10 cellular contexts compared by ENCODE assay signal in genomic region chr12:116538076-116538591, GRCh38. TPM values are rescaled to one million over a fixed set of nuclear protein-coding genes. Genes with fewer than 3 reads are reported as not detected.
A peak's percentile ranks its signal among the peaks of the same experiment; 100 is the strongest.
DNase-seq lines count a peak whose midpoint lies in the region; ATAC-seq, FAIRE-seq and TF ChIP-seq lines count a peak whose summit lies in the region.
"Had no signal": no experiment of that assay in that cellular context is flagged by ENCODE, and none has a peak within 500 bp of the region (broad histone marks: within the 10 kb centered on the region; RNA-seq: fewer than 3 reads in every experiment).

No MANE protein-coding gene starts in this region.

- H3K79me2 ChIP-seq in endothelial cell of umbilical vein (ENCODE audit: control insufficient read depth, insufficient read depth, low read length): no peaks in the 10 kb centered on the region
- no peaks in the 10 kb centered on the region for H3K79me2 ChIP-seq in osteoblast (ENCODE audit: insufficient read depth, low read length)

- no peaks in the 10 kb centered on the region for H3K9me1 ChIP-seq in endothelial cell of umbilical vein (replicated peaks; ENCODE audit: control insufficient read depth, extremely low read depth, insufficient read depth, low read length)

- FAIRE-seq in GM12891 (lab: Jason Lieb, UNC): peak; percentile 67
- peak; percentile 15 for FAIRE-seq in endothelial cell of umbilical vein (lab: Jason Lieb, UNC)
- FAIRE-seq in urothelium cell line (lab: Jason Lieb, UNC): no peak

- POLR2A ChIA-PET in endothelial cell of umbilical vein (lab: Charles Lee): no interaction called here

- DNase-seq in GM12891 (ENCODE audit: insufficient read length, low spot score): no peak
- no peak for DNase-seq in endothelial cell of umbilical vein (ENCODE audit: low read depth, low spot score)
- DNase-seq in urothelium cell line (ENCODE audit: low spot score): no peak
- no peak for DNase-seq in osteoblast (ENCODE audit: insufficient read length, low spot score, missing footprints)
- no peak for DNase-seq in coronary artery (ENCODE audit: low spot score)
- DNase-seq in GM19240 (ENCODE audit: insufficient read length, low spot score): no peak
- DNase-seq: activated T-cell treated with anti-CD3 and anti-CD28 coated beads, Interleukin-2, amount 50 U/mL, for 4 hours; DND-41 had no signal

- no peaks in the 10 kb centered on the region for H3K27me3 ChIP-seq in endothelial cell of umbilical vein (ENCODE audit: control insufficient read depth in 2 of 2, insufficient read depth in 2 of 2, low read length in 2 of 2)
- H3K27me3 ChIP-seq in osteoblast (ENCODE audit: insufficient read depth, low read length): no peaks in the 10 kb centered on the region

- dilution Hi-C loops in endothelial cell of umbilical vein (cut with MboI; ENCODE audit: extremely low pct_ligation_motif_present, low sequenced_read_pairs): no loop called here

- intact Hi-C loops in endothelial cell of umbilical vein (cut with micrococcal nuclease): no loop called here

- BruUV-seq in endothelial cell of umbilical vein (replicated peaks; lab: Mats Ljungman, UMichigan): no TSS peak

- H3K4me2 ChIP-seq in endothelial cell of umbilical vein (ENCODE audit: insufficient read depth, low read length): no peak overlapping the region
- no peak overlapping the region for H3K4me2 ChIP-seq in osteoblast (ENCODE audit: insufficient read depth, low read length)

- H3K4me3 ChIP-seq in endothelial cell of umbilical vein (replicated peaks in 1 of 3; ENCODE audit: insufficient read depth in 1 of 3, low read depth in 1 of 3, low read length in 3 of 3): no peak overlapping the region
- no peak overlapping the region for H3K4me3 ChIP-seq in osteoblast (ENCODE audit: insufficient read depth, low read length)
- no peak overlapping the region for H3K4me3 ChIP-seq in coronary artery

- H4K20me1 ChIP-seq in endothelial cell of umbilical vein (replicated peaks; ENCODE audit: control insufficient read depth, extremely low read depth, insufficient read depth, low read length): no peaks in the 10 kb centered on the region
- H4K20me1 ChIP-seq in osteoblast (ENCODE audit: insufficient read depth, low read length): no peaks in the 10 kb centered on the region

- no peak overlapping the region for H3K9ac ChIP-seq in endothelial cell of umbilical vein (replicated peaks; ENCODE audit: extremely low read depth, insufficient read depth, low read length)

- H3K4me1 ChIP-seq in endothelial cell of umbilical vein (ENCODE audit: control insufficient read depth, extremely low read depth, insufficient read depth, low read length) (peaks cover 10% of the 10 kb centered on the region), osteoblast (ENCODE audit: insufficient read depth, low read length) (peaks cover 7% of the 10 kb centered on the region)

- no peak for TF ChIP-seq POLR2A in GM12891 (IDR thresholded peaks at IDR 0.05; ENCODE audit: low read depth, low read length)
- TF ChIP-seq POLR2A in endothelial cell of umbilical vein (IDR thresholded peaks at IDR 0.05; ENCODE audit: low read depth, low read length): no peak

- H3K36me3 ChIP-seq in endothelial cell of umbilical vein (ENCODE audit: control insufficient read depth in 2 of 2, extremely low read depth in 1 of 2, insufficient read depth in 2 of 2, low read length in 2 of 2) (no peaks in the 10 kb centered on the region), osteoblast (ENCODE audit: insufficient read depth, low read length) (no peaks in the 10 kb centered on the region)

- ATAC-seq in GM21360 (IDR thresholded peaks at IDR 0.05; ENCODE audit: unreplicated experiment): peak; percentile 40
- ATAC-seq in HG03196 (IDR thresholded peaks at IDR 0.05; ENCODE audit: unreplicated experiment): peak; percentile 53

- H2AFZ ChIP-seq in endothelial cell of umbilical vein (ENCODE audit: low read depth, low read length) (no peak overlapping the region), osteoblast (ENCODE audit: low read length) (no peak overlapping the region)

- H3K27ac ChIP-seq in endothelial cell of umbilical vein (ENCODE audit: insufficient read depth, low read depth, low read length) (no peak overlapping the region), osteoblast (ENCODE audit: low read depth, low read length) (no peak overlapping the region), coronary artery (peak overlapping the region in 1 of 2 donors; percentile 51)

- TF ChIP-seq CTCF in endothelial cell of umbilical vein (IDR thresholded peaks at IDR 0.05; ENCODE audit: extremely low read depth in 1 of 2, insufficient read depth in 1 of 2, low read depth in 1 of 2, low read length in 2 of 2) (no peak), osteoblast (IDR thresholded peaks at IDR 0.05; ENCODE audit: extremely low read depth, low read depth, low read length) (no peak), coronary artery (IDR thresholded peaks at IDR 0.05) (no peak)

- H3K9me3 ChIP-seq in endothelial cell of umbilical vein (replicated peaks; ENCODE audit: control insufficient read depth, insufficient read depth, low read length): no peaks in the 10 kb centered on the region
- no peaks in the 10 kb centered on the region for H3K9me3 ChIP-seq in osteoblast (ENCODE audit: low read depth, low read length)

- CTCF ChIA-PET in endothelial cell of umbilical vein (lab: Charles Lee): no interaction called here

TF ChIP-seq in GM12891, 5 proteins besides CTCF, POLR2A, EP300 and RAD21:
- TF ChIP-seq SPI1 (IDR thresholded peaks at IDR 0.05; ENCODE audit: low read depth, low read length): no peak
- TF ChIP-seq TAF1 (IDR thresholded peaks at IDR 0.05; ENCODE audit: low read depth, low read length): no peak
- peak; percentile 88 for TF ChIP-seq PAX5 (IDR thresholded peaks at IDR 0.05; ENCODE audit: insufficient read depth, low read length, severe bottlenecking)
- no peak for TF ChIP-seq POU2F2 (IDR thresholded peaks at IDR 0.05; ENCODE audit: low read depth, low read length)
TF ChIP-seq in GM12891: peak in this region for 1.

TF ChIP-seq in endothelial cell of umbilical vein, 7 proteins besides CTCF, POLR2A, EP300 and RAD21:
- TF ChIP-seq JUN (IDR thresholded peaks at IDR 0.05; ENCODE audit: borderline replicate concordance, insufficient read depth, insufficient read length, low read depth): no peak
- TF ChIP-seq EZH2 (IDR thresholded peaks at IDR 0.05; ENCODE audit: borderline replicate concordance, low read depth, low read length, severe bottlenecking): no peak
- TF ChIP-seq POLR2AphosphoS5 (IDR thresholded peaks at IDR 0.05; ENCODE audit: insufficient read depth, low read depth, low read length): no peak
- no peak for TF ChIP-seq MYC (IDR thresholded peaks at IDR 0.05; ENCODE audit: low read depth, low read length)
- no peak for TF ChIP-seq FOS (IDR thresholded peaks at IDR 0.05; ENCODE audit: borderline replicate concordance, insufficient read depth, low read length)
- TF ChIP-seq GATA2 (IDR thresholded peaks at IDR 0.05; ENCODE audit: insufficient read depth, insufficient read length, low read depth, low read length): no peak
- no peak for TF ChIP-seq MAX (IDR thresholded peaks at IDR 0.05; ENCODE audit: insufficient read depth, insufficient read length)
TF ChIP-seq in endothelial cell of umbilical vein: peak in this region for 0.

RNA-seq across cellular contexts. Expression of gene MAP1LC3B2, which starts 21.0 kb away (rescaled TPM):
- 1.3 TPM for polyA plus RNA-seq in GM12891 (2012; ENCODE audit: low read depth, missing spikeins)
- total RNA-seq in endothelial cell of umbilical vein (4.1 TPM in 1 of 2 replicates, not detected in the other), osteoblast (0.29 and 1.1 TPM in 2 replicates)
- 0.32 and 0.49 TPM in 2 replicates for polyA plus RNA-seq in endothelial cell of umbilical vein
- polyA plus RNA-seq in endothelial cell of umbilical vein (2011; cell fraction: cytosol; rRNA removed): 0.82 and 1.1 TPM in 2 replicates
- polyA plus RNA-seq in endothelial cell of umbilical vein (2011; cell fraction: nucleus; rRNA removed): 0.50 and 1.1 TPM in 2 replicates
- 11.5 and 15.5 TPM in 2 replicates for polyA plus RNA-seq in endothelial cell of umbilical vein (2012)
- polyA minus RNA-seq in endothelial cell of umbilical vein: 1.2 TPM in 1 of 2 replicates, not detected in the other
- polyA minus RNA-seq in endothelial cell of umbilical vein (2011; cell fraction: cytosol; rRNA and poly(A)+ RNA removed): not detected
- not detected in 2 replicates for polyA minus RNA-seq in endothelial cell of umbilical vein (2011; cell fraction: nucleus; rRNA and poly(A)+ RNA removed)
